In genomic region chr9:78296208-78296892, GRCh38 we compare ENCODE assay signal across 8 cellular contexts. TPM values are rescaled to one million over a fixed set of nuclear protein-coding genes. Genes with fewer than 3 reads are reported as not detected.
DNase-seq lines count a peak whose midpoint lies in the region; ATAC-seq and TF ChIP-seq lines count a peak whose summit lies in the region.

No MANE protein-coding gene starts in this region.

- peak overlapping the region; percentile 98 for H3K27ac Mint-ChIP-seq in activated naive CD8-positive, alpha-beta T cell treated with anti-CD3 and anti-CD28 coated beads, Interleukin-2, amount 10 ng/mL, durations not matched to agents 7 days and 5 days
- H3K27ac Mint-ChIP-seq in osteocyte (ENCODE audit: unreplicated experiment), result peak overlapping the region; percentile 97

- TF ChIP-seq CTCF in heart left ventricle (IDR thresholded peaks at IDR 0.05), result no peak
- no peak for TF ChIP-seq CTCF in osteocyte (IDR thresholded peaks at IDR 0.05)

- peaks cover 0 to 36% (median 11%) of the 10 kb centered on the region in 9 donors for H3K27me3 ChIP-seq in heart left ventricle

- ATAC-seq in activated naive CD8-positive, alpha-beta T cell treated with anti-CD3 and anti-CD28 coated beads, Interleukin-2, amount 10 ng/mL, durations not matched to agents 7 days and 5 days (ENCODE audit: low read depth), result no peak
- ATAC-seq in heart left ventricle (peak; percentile 2 to 30 (median 13)), GM18498 (IDR thresholded peaks at IDR 0.05; ENCODE audit: unreplicated experiment) (no peak)

- peaks cover 6 to 29% (median 19%) of the 10 kb centered on the region in 12 donors for H3K4me1 ChIP-seq in heart left ventricle

- intact Hi-C loops in heart left ventricle (cut with DNase I), result no loop called here

- DNase-seq in NCI-H82 (lab: John Stamatoyannopoulos, UW) (peak; percentile 44), NCI-H82 treated with DMSO at 0.1 percent for 48 hours (lab: John Stamatoyannopoulos, UW; ENCODE audit: unreplicated experiment) (no peak), NCI-H2227 (lab: John Stamatoyannopoulos, UW; ENCODE audit: unreplicated experiment) (peak; percentile 37), heart left ventricle (peak in 4 of 5 donors; percentile 24 to 62 (median 40)), osteocyte (ENCODE audit: extremely low spot score, unreplicated experiment) (no peak), GM19238 (ENCODE audit: insufficient read length, low spot score) (no peak)
- DNase-seq in activated naive CD8-positive, alpha-beta T cell treated with anti-CD3 and anti-CD28 coated beads, Interleukin-2, amount 10 ng/mL, durations not matched to agents 7 days and 5 days, result peak; percentile 46

- H3K4me1 Mint-ChIP-seq in activated naive CD8-positive, alpha-beta T cell treated with anti-CD3 and anti-CD28 coated beads, Interleukin-2, amount 10 ng/mL, durations not matched to agents 7 days and 5 days, result peaks cover 48% of the 10 kb centered on the region
- H3K4me1 Mint-ChIP-seq in osteocyte (ENCODE audit: unreplicated experiment), result peaks cover 29% of the 10 kb centered on the region

- no peaks in the 10 kb centered on the region for H3K27me3 Mint-ChIP-seq in activated naive CD8-positive, alpha-beta T cell treated with anti-CD3 and anti-CD28 coated beads, Interleukin-2, amount 10 ng/mL, durations not matched to agents 7 days and 5 days
- H3K27me3 Mint-ChIP-seq in osteocyte (ENCODE audit: unreplicated experiment), result no peaks in the 10 kb centered on the region

- WGBS in heart left ventricle, 4 donors, result 1 to 4% (median 3%) methylated on average over 30 to 32 of the region's 32 CpGs

- no peaks in the 10 kb centered on the region for H3K9me3 Mint-ChIP-seq in activated naive CD8-positive, alpha-beta T cell treated with anti-CD3 and anti-CD28 coated beads, Interleukin-2, amount 10 ng/mL, durations not matched to agents 7 days and 5 days
- no peaks in the 10 kb centered on the region for H3K9me3 Mint-ChIP-seq in osteocyte (ENCODE audit: unreplicated experiment)

- peak overlapping the region in 2 of 12 donors; percentile 13 to 69 for H3K27ac ChIP-seq in heart left ventricle

- H3K4me3 ChIP-seq in heart left ventricle, result peak overlapping the region; percentile 29 to 72 (median 55)

- peak overlapping the region; percentile 96 for H3K4me3 Mint-ChIP-seq in activated naive CD8-positive, alpha-beta T cell treated with anti-CD3 and anti-CD28 coated beads, Interleukin-2, amount 10 ng/mL, durations not matched to agents 7 days and 5 days
- peak overlapping the region; percentile 88 for H3K4me3 Mint-ChIP-seq in osteocyte (ENCODE audit: unreplicated experiment)

- TF ChIP-seq POLR2A in heart left ventricle (IDR thresholded peaks at IDR 0.05), result no peak

- POLR2A ChIA-PET in activated naive CD8-positive, alpha-beta T cell treated with anti-CD3 and anti-CD28 coated beads, Interleukin-2, amount 10 ng/mL, durations not matched to agents 7 days and 5 days (lab: Charles Lee), result interaction anchor here (0.7 to 2.8 kb wide), 28 partner anchors 12 to 319 kb away, joined by 3 to 24 read pairs (median 4); partner anchors contain the start of genes CEP78 and GNAQ

- peaks cover 14% of the 10 kb centered on the region for H3K36me3 Mint-ChIP-seq in activated naive CD8-positive, alpha-beta T cell treated with anti-CD3 and anti-CD28 coated beads, Interleukin-2, amount 10 ng/mL, durations not matched to agents 7 days and 5 days
- H3K36me3 Mint-ChIP-seq in osteocyte (ENCODE audit: unreplicated experiment), result peaks cover 11% of the 10 kb centered on the region

- H3K9me3 ChIP-seq in heart left ventricle, result no peaks in the 10 kb centered on the region

- H3K36me3 ChIP-seq in heart left ventricle, result no peaks in the 10 kb centered on the region

RNA-seq across cellular contexts. Expression of gene PSAT1, which starts 0.6 kb away (rescaled TPM):
- 10 to 100 TPM; 71.9 to 78.9 TPM for total RNA-seq in activated naive CD8-positive, alpha-beta T cell treated with anti-CD3 and anti-CD28 coated beads, Interleukin-2, amount 10 ng/mL, durations not matched to agents 7 days and 5 days
- 1 to 10 TPM in 1 of 9 donors, under 1 TPM in 8; 0.20 to 1.3 (median 0.62) TPM for total RNA-seq in heart left ventricle
- 1 to 10 TPM in 1 of 2 donors, under 1 TPM in 1; 0.46 to 3.1 TPM for polyA plus RNA-seq in heart left ventricle
- total RNA-seq in osteocyte, result 171 and 179 TPM in 2 replicates

Comparison
In these comparisons a context has a peak if more than half of its experiments do, and no peak if none do; other contexts are left out.
1. DNase-seq: peak in NCI-H82 (single experiment), NCI-H2227 (single experiment), activated naive CD8-positive, alpha-beta T cell treated with anti-CD3 and anti-CD28 coated beads, Interleukin-2, amount 10 ng/mL, durations not matched to agents 7 days and 5 days (single experiment) and heart left ventricle (4 of 5); none in NCI-H82 treated with DMSO at 0.1 percent for 48 hours (single experiment), osteocyte (single experiment) and GM19238 (single experiment).
2. ATAC-seq: peak in heart left ventricle (4 of 4); none in activated naive CD8-positive, alpha-beta T cell treated with anti-CD3 and anti-CD28 coated beads, Interleukin-2, amount 10 ng/mL, durations not matched to agents 7 days and 5 days (single experiment) and GM18498 (single experiment).
3. RNA of gene PSAT1, which starts 0.6 kb away (total RNA-seq): 171 to 179 TPM in osteocyte and 71.9 to 78.9 TPM in activated naive CD8-positive, alpha-beta T cell treated with anti-CD3 and anti-CD28 coated beads, Interleukin-2, amount 10 ng/mL, durations not matched to agents 7 days and 5 days; 0.20 to 1.3 TPM in heart left ventricle; every median in the first group is over 10 times any median in the second.